Comparison of ENCODE assay signal across 8 cellular contexts in the genomic region with DNA sequence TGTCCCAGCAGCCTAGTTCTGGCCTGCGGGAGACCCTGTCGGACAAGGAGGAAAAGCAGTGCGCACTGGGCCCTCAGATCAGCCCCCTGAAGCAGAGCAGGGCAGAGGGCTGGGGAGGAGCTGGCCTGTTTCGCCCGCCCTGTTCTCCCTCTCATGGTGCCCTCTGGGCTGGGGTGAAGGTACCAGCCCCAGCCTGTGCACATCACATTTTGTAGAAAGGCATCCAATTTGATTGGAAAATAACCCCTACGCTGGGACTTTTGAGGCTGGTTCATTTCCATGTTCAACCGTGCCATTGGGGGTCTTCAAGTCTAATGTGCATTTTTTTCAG. TPM values are rescaled to one million over a fixed set of nuclear protein-coding genes. Genes with fewer than 3 reads are reported as not detected.
DNase-seq lines count a peak whose midpoint lies in the region; ATAC-seq and TF ChIP-seq lines count a peak whose summit lies in the region.

No MANE protein-coding gene starts in this region.

- H3K27ac Mint-ChIP-seq in brain, result peak overlapping the region in 3 of 5 experiments; percentile 45 to 74 (median 72)

- H3K4me3 ChIP-seq in AG04450 (ENCODE audit: low read depth, low read length), result peak overlapping the region; percentile 69
- H3K4me3 ChIP-seq in HL-60 (replicated peaks; ENCODE audit: insufficient read depth, low read length), result peak overlapping the region; percentile 81
- H3K4me3 ChIP-seq in mononuclear cell (ENCODE audit: low read length), result peak overlapping the region; percentile 58

- peaks cover 4% of the 10 kb centered on the region for H3K36me3 Mint-ChIP-seq in brain

- peak overlapping the region; percentile 90 to 98 (median 94) for H3K4me3 Mint-ChIP-seq in brain

- H3K27me3 ChIP-seq in AG04450 (ENCODE audit: control insufficient read depth, insufficient read depth, low read length) (no peaks in the 10 kb centered on the region), HL-60 (ENCODE audit: insufficient read depth, poor library complexity, severe bottlenecking) (no peaks in the 10 kb centered on the region), mononuclear cell (ENCODE audit: insufficient read depth, low read length) (no peaks in the 10 kb centered on the region)

- peaks cover 44% of the 10 kb centered on the region for H3K4me1 ChIP-seq in mononuclear cell (ENCODE audit: insufficient read depth, low read length)

- H3K9me3 ChIP-seq in AG04450 (ENCODE audit: control insufficient read depth, insufficient read depth, low read length), result no peaks in the 10 kb centered on the region; the same call in 1 of the 2 replicates
- H3K9me3 ChIP-seq in mononuclear cell (ENCODE audit: low read depth, low read length), result no peaks in the 10 kb centered on the region

- H3K27ac ChIP-seq in AG04450 (ENCODE audit: low read depth, low read length) (no peak overlapping the region), HL-60 (replicated peaks) (peak overlapping the region; percentile 85), caudate nucleus (ENCODE audit: low read depth, low read length) (no peak overlapping the region)

- no peaks in the 10 kb centered on the region for H3K9me3 Mint-ChIP-seq in brain

- DNase-seq in AG04450 (ENCODE audit: low read depth, low spot score) (no peak), HL-60 (ENCODE audit: low read depth in 1 of 2, low spot score in 1 of 2) (no peak), midbrain (lab: John Stamatoyannopoulos, UW) (no peak), caudate nucleus (lab: John Stamatoyannopoulos, UW) (no peak), SIG-M5 treated with dmso at 0.1 percent for 504 hours (lab: John Stamatoyannopoulos, UW; ENCODE audit: unreplicated experiment) (no peak)

- ATAC-seq in GM21381 (IDR thresholded peaks at IDR 0.05; ENCODE audit: unreplicated experiment), result no peak

- POLR2A ChIA-PET in AG04450 (lab: Yijun Ruan, JAX), result interaction anchor here (1.2 kb wide), 1 partner anchor 64 kb away, joined by 3 read pairs; the partner anchor contains the start of gene PHLDA2

- peaks cover 30% of the 10 kb centered on the region for H3K4me1 Mint-ChIP-seq in brain

- CTCF ChIA-PET in AG04450 (lab: Charles Lee), result no interaction called here

- peaks cover 18% of the 10 kb centered on the region for H3K27me3 Mint-ChIP-seq in brain

- TF ChIP-seq CTCF in AG04450 (IDR thresholded peaks at IDR 0.05; ENCODE audit: low read depth, low read length), result no peak
- TF ChIP-seq CTCF in HL-60 (IDR thresholded peaks at IDR 0.05; ENCODE audit: insufficient read depth, low read length), result no peak
- no peak for TF ChIP-seq CTCF in brain (conservative IDR thresholded peaks at IDR 0.05)

RNA-seq across cellular contexts. Expression of gene NAP1L4, which starts 0.8 kb away (rescaled TPM):
- polyA plus RNA-seq in AG04450 (2011; rRNA removed) (88.5 and 107 TPM in 2 replicates), brain (ENCODE audit: insufficient read depth, low read depth, low replicate concordance) (88.6 TPM)
- polyA minus RNA-seq in AG04450 (2011; rRNA and poly(A)+ RNA removed), result 49.5 and 56.6 TPM in 2 replicates
- 272 TPM for total RNA-seq in mononuclear cell
